In the genomic region with DNA sequence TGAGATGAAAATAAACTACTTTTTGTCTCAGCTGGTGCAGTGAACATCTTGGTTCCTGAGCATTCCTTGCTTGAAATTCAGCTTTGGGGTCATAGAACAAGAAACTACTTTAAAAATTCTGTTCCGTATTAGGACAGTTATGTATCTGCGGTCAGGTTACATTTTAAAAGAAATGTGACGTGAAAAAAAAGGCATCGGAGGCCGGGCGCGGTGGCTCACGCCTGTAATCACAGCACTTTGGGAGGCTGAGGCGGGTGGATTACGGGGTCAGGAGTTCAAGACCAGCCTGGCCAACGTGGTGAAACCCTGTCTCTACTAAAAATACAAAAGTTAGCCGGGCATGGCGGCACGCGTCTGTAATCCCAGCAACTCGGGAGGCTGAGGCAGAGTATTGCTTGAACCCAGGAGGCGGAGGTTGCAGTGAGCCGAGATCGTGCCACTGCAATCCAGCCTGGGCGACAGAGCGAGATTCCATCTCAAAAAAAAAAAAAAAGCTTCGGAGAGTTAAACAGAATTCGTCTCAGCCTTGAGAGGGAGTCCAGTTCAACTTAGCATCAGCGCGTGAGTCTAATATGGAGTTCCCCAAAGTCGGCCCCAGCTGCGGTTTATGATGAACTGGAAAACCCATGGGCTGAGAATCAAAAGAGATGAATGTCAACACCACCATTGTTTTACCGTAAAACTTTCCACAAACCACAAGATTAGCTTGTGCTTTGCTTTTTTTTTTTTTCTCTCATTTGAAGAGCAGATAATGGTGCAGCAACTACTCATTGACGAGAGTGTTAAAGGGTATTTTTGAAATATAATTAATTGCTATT, we compare ENCODE assay signal across 9 cellular contexts. TPM values are rescaled to one million over a fixed set of nuclear protein-coding genes. Genes with fewer than 3 reads are reported as not detected.
DNase-seq lines count a peak whose midpoint lies in the region; ATAC-seq and TF ChIP-seq lines count a peak whose summit lies in the region.
"Had no signal": no experiment of that assay in that cellular context is flagged by ENCODE, and none has a peak within 500 bp of the region (broad histone marks: within the 10 kb centered on the region; RNA-seq: fewer than 3 reads in every experiment).

No MANE protein-coding gene starts in this region.

- H3K27ac ChIP-seq in rectal smooth muscle tissue (ENCODE audit: low read depth, low read length), result no peak overlapping the region

- no peaks in the 10 kb centered on the region for H3K36me3 Mint-ChIP-seq in MCF 10A (ENCODE audit: insufficient read depth, unreplicated experiment)

- POLR2A ChIA-PET in MCF 10A (lab: Yijun Ruan, JAX), result interaction anchor here (0.9 kb wide), 1 partner anchor 10 kb away, joined by 4 read pairs; no protein-coding TSS in a partner anchor

- no peak for TF ChIP-seq CTCF in MCF 10A (IDR thresholded peaks at IDR 0.05; ENCODE audit: unreplicated experiment)

- ATAC-seq in GM18867 (IDR thresholded peaks at IDR 0.05; ENCODE audit: unreplicated experiment) (peak; percentile 8), HG03139 (IDR thresholded peaks at IDR 0.05; ENCODE audit: unreplicated experiment) (no peak), HG03097 (IDR thresholded peaks at IDR 0.05; ENCODE audit: low FRiP score, unreplicated experiment) (no peak), GM19455 (IDR thresholded peaks at IDR 0.05; ENCODE audit: unreplicated experiment) (no peak)

- no peaks in the 10 kb centered on the region for H3K9me3 Mint-ChIP-seq in MCF 10A (ENCODE audit: unreplicated experiment)

- peak overlapping the region; percentile 35 for H3K4me3 ChIP-seq in rectal smooth muscle tissue (ENCODE audit: low read length)

- H3K9ac ChIP-seq in rectal smooth muscle tissue (ENCODE audit: low read length), result no peak overlapping the region

- H3K4me1 ChIP-seq in rectal smooth muscle tissue (ENCODE audit: control insufficient read depth, insufficient read depth, low read length), result peaks cover 5% of the 10 kb centered on the region

- H3K4me3 Mint-ChIP-seq in MCF 10A (ENCODE audit: unreplicated experiment), result peak overlapping the region; percentile 76

- H3K27me3 ChIP-seq in rectal smooth muscle tissue (ENCODE audit: control insufficient read depth, insufficient read depth, low read length), result no peaks in the 10 kb centered on the region
- H3K27me3 ChIP-seq: transverse colon had no signal

- H3K36me3 ChIP-seq in rectal smooth muscle tissue (ENCODE audit: control insufficient read depth, insufficient read depth, low read length), result no peaks in the 10 kb centered on the region
- H3K36me3 ChIP-seq: transverse colon had no signal

- CTCF ChIA-PET in MCF 10A (lab: Yijun Ruan, JAX), result interaction anchor here (0.6 to 10.8 kb wide), 36 partner anchors 11 to 925 kb away, joined by 3 to 182 read pairs (median 4); no protein-coding TSS in a partner anchor

- H3K4me1 Mint-ChIP-seq in MCF 10A (ENCODE audit: insufficient read depth, unreplicated experiment), result peaks cover 14% of the 10 kb centered on the region

- intact Hi-C loops in MCF 10A (cut with micrococcal nuclease), result loop anchor here (1.0 to 5.0 kb wide), 3 partner anchors 76 to 343 kb away; no protein-coding TSS in a partner anchor

- DNase-seq in RPMI7951 (ENCODE audit: low read depth), result peak; percentile 71
- DNase-seq in MCF 10A (ENCODE audit: unreplicated experiment), result no peak
- no peak for DNase-seq in NCI-H748 (lab: John Stamatoyannopoulos, UW; ENCODE audit: unreplicated experiment)

- no peak overlapping the region for H3K27ac Mint-ChIP-seq in MCF 10A (ENCODE audit: low read depth, unreplicated experiment)

- BruUV-seq in MCF 10A (replicated peaks; lab: Mats Ljungman, UMichigan), result no TSS peak

- no peaks in the 10 kb centered on the region for H3K27me3 Mint-ChIP-seq in MCF 10A (ENCODE audit: insufficient read depth, unreplicated experiment)

RNA-seq across cellular contexts. Expression of gene SLC2A13, which starts 2.1 kb away (rescaled TPM):
- 5.5 and 5.8 TPM in 2 replicates for total RNA-seq in RPMI7951 (2014; rRNA removed; shearing (Covaris generic))
- total RNA-seq in MCF 10A (2022), result 1.7 and 2.0 TPM in 2 replicates
